ENCODE assay signal across 16 cellular contexts in genomic region chr7:150342119-150342405, GRCh38. TPM values are rescaled to one million over a fixed set of nuclear protein-coding genes. Genes with fewer than 3 reads are reported as not detected.
DNase-seq lines count a peak whose midpoint lies in the region; ATAC-seq and TF ChIP-seq lines count a peak whose summit lies in the region.
"Had no signal": no experiment of that assay in that cellular context is flagged by ENCODE, and none has a peak within 500 bp of the region (broad histone marks: within the 10 kb centered on the region; RNA-seq: fewer than 3 reads in every experiment).

No MANE protein-coding gene starts in this region.

- no peak for TF ChIP-seq POLR2A in body of pancreas (IDR thresholded peaks at IDR 0.05)
- no peak for TF ChIP-seq POLR2A in sigmoid colon (IDR thresholded peaks at IDR 0.05)

- CTCF ChIA-PET in activated CD4-positive, alpha-beta T cell treated with anti-CD3 and anti-CD28 coated beads for 36 hours (lab: Charles Lee), result no interaction called here

- H3K4me1 ChIP-seq in HUES48 (ENCODE audit: control insufficient read depth, insufficient read depth, low read length) (peaks cover 32% of the 10 kb centered on the region), body of pancreas (peaks cover 43% of the 10 kb centered on the region), sigmoid colon (peaks cover 0 to 49% (median 41%) of the 10 kb centered on the region in 4 donors)
- H3K4me1 ChIP-seq: foreskin keratinocyte had no signal

- no peak for DNase-seq in body of pancreas
- no peak for DNase-seq in memory B cell (ENCODE audit: low spot score in 2 of 2)
- DNase-seq in sigmoid colon, result no peak
- DNase-seq in SIG-M5 treated with dmso at 0.1 percent for 504 hours (lab: John Stamatoyannopoulos, UW; ENCODE audit: unreplicated experiment), result no peak
- DNase-seq in activated CD4-positive, alpha-beta T cell treated with anti-CD3 and anti-CD28 coated beads for 36 hours, result no peak
- DNase-seq: activated effector memory CD4-positive, alpha-beta T cell treated with anti-CD3 and anti-CD28 coated beads, Interleukin-2, amount 50 U/mL, for 16 hours; effector memory CD8-positive, alpha-beta T cell; foreskin keratinocyte; NCI-H1417 treated with DMSO at 0.1 percent for 48 hours; NCI-H345; stimulated activated naive CD8-positive, alpha-beta T cell treated with anti-CD3 and anti-CD28 coated beads, Interleukin-15, Interleukin-2, amounts not matched to agents 100 U/mL and 50 U/mL, for 24 hours had no signal

- H3K27me3 ChIP-seq in HUES48 (ENCODE audit: control insufficient read depth, insufficient read depth, low read length), result peaks cover 34% of the 10 kb centered on the region
- no peaks in the 10 kb centered on the region for H3K27me3 ChIP-seq in body of pancreas
- no peaks in the 10 kb centered on the region for H3K27me3 ChIP-seq in sigmoid colon

- H3K27ac Mint-ChIP-seq in memory B cell, result no peak overlapping the region
- H3K27ac Mint-ChIP-seq in activated CD4-positive, alpha-beta T cell treated with anti-CD3 and anti-CD28 coated beads for 36 hours, result no peak overlapping the region
- H3K27ac Mint-ChIP-seq: effector memory CD8-positive, alpha-beta T cell had no signal

- POLR2A ChIA-PET in activated CD4-positive, alpha-beta T cell treated with anti-CD3 and anti-CD28 coated beads for 36 hours (lab: Charles Lee), result no interaction called here

- H3K36me3 ChIP-seq in HUES48 (ENCODE audit: control insufficient read depth, insufficient read depth, low read length) (peaks cover 20% of the 10 kb centered on the region), body of pancreas (replicated peaks in 1 of 2; ENCODE audit: insufficient read depth in 1 of 2, low read depth in 2 of 2) (no peaks in the 10 kb centered on the region), sigmoid colon (peaks cover 0 to 10% (median 4%) of the 10 kb centered on the region in 4 donors)
- H3K36me3 ChIP-seq: cardiac muscle cell had no signal

- no peak overlapping the region for H3K27ac ChIP-seq in HUES48 (ENCODE audit: low read depth, low read length)
- H3K27ac ChIP-seq in body of pancreas, result peak overlapping the region; percentile 39 to 85 (median 62)
- H3K27ac ChIP-seq in sigmoid colon, result peak overlapping the region; percentile 85 to 93 (median 91)
- H3K27ac ChIP-seq: cardiac muscle cell, foreskin keratinocyte, KMS-11 had no signal

- peaks cover 27% of the 10 kb centered on the region for H3K27me3 Mint-ChIP-seq in memory B cell
- peaks cover 24% of the 10 kb centered on the region for H3K27me3 Mint-ChIP-seq in activated CD4-positive, alpha-beta T cell treated with anti-CD3 and anti-CD28 coated beads for 36 hours

- peaks cover 24% of the 10 kb centered on the region for H3K36me3 Mint-ChIP-seq in memory B cell
- peaks cover 7% of the 10 kb centered on the region for H3K36me3 Mint-ChIP-seq in activated CD4-positive, alpha-beta T cell treated with anti-CD3 and anti-CD28 coated beads for 36 hours (ENCODE audit: low read depth)

- peaks cover 4% of the 10 kb centered on the region for H3K9me3 Mint-ChIP-seq in memory B cell
- peaks cover 4% of the 10 kb centered on the region for H3K9me3 Mint-ChIP-seq in activated CD4-positive, alpha-beta T cell treated with anti-CD3 and anti-CD28 coated beads for 36 hours (ENCODE audit: low read depth)
- H3K9me3 Mint-ChIP-seq: effector memory CD8-positive, alpha-beta T cell had no signal

- no peak overlapping the region for H3K9ac ChIP-seq in HUES48 (ENCODE audit: low read depth, low read length)
- H3K9ac ChIP-seq: KMS-11 had no signal

- ATAC-seq in body of pancreas, result no peak
- ATAC-seq in memory B cell (ENCODE audit: low read depth), result no peak
- no peak for ATAC-seq in HG02870 (IDR thresholded peaks at IDR 0.05; ENCODE audit: unreplicated experiment)
- ATAC-seq in activated CD4-positive, alpha-beta T cell treated with anti-CD3 and anti-CD28 coated beads for 36 hours, result no peak
- ATAC-seq in HG03571 (IDR thresholded peaks at IDR 0.05; ENCODE audit: unreplicated experiment), result no peak
- ATAC-seq: effector memory CD8-positive, alpha-beta T cell; foreskin keratinocyte; stimulated activated naive CD8-positive, alpha-beta T cell treated with anti-CD3 and anti-CD28 coated beads, Interleukin-15, Interleukin-2, amounts not matched to agents 100 U/mL and 50 U/mL, for 24 hours had no signal

- intact Hi-C loops in body of pancreas (cut with DNase I) (no loop called here), sigmoid colon (cut with DNase I) (no loop called here)
- intact Hi-C loops in activated CD4-positive, alpha-beta T cell treated with anti-CD3 and anti-CD28 coated beads for 36 hours (cut with DNase I, micrococcal nuclease), result no loop called here

- H3K9me3 ChIP-seq in HUES48 (ENCODE audit: control insufficient read depth, insufficient read depth, low read length), result peaks cover 7% of the 10 kb centered on the region; the same call in 1 of the 2 replicates
- no peaks in the 10 kb centered on the region for H3K9me3 ChIP-seq in body of pancreas
- H3K9me3 ChIP-seq in sigmoid colon, result no peaks in the 10 kb centered on the region

- WGBS in body of pancreas, 2 donors, result 87 to 91% methylated on average over 9 of the region's 9 CpGs
- 76 to 85% methylated on average over 9 of the region's 9 CpGs for WGBS in sigmoid colon, 2 donors

- peak overlapping the region; percentile 11 for H3K4me3 Mint-ChIP-seq in memory B cell
- H3K4me3 Mint-ChIP-seq in activated CD4-positive, alpha-beta T cell treated with anti-CD3 and anti-CD28 coated beads for 36 hours, result no peak overlapping the region

- H3K4me3 ChIP-seq in HUES48 (ENCODE audit: low read depth, low read length) (peak overlapping the region; percentile 55), body of pancreas (no peak overlapping the region), sigmoid colon (peak overlapping the region; percentile 70 to 76 (median 72))

- peaks cover 9% of the 10 kb centered on the region for H3K4me1 Mint-ChIP-seq in memory B cell
- H3K4me1 Mint-ChIP-seq in activated CD4-positive, alpha-beta T cell treated with anti-CD3 and anti-CD28 coated beads for 36 hours, result peaks cover 2% of the 10 kb centered on the region

- TF ChIP-seq CTCF in body of pancreas (IDR thresholded peaks at IDR 0.05) (no peak), sigmoid colon (IDR thresholded peaks at IDR 0.05) (no peak)

- no peak for TF ChIP-seq EP300 in sigmoid colon (IDR thresholded peaks at IDR 0.05)

RNA-seq across cellular contexts. Expression of gene RARRES2, which starts 0.6 kb away (rescaled TPM):
- total RNA-seq in body of pancreas (100 to 1,000 TPM; 245 to 400 TPM), sigmoid colon (100 to 1,000 TPM; 257 to 447 (median 388) TPM)
- 100 to 1,000 TPM in 2 of 3 donors, 10 to 100 TPM in 1; 28.9 to 289 (median 132) TPM for polyA plus RNA-seq in sigmoid colon
- not detected for total RNA-seq in activated CD4-positive, alpha-beta T cell treated with anti-CD3 and anti-CD28 coated beads for 36 hours
- total RNA-seq: foreskin keratinocyte had no signal
- polyA plus RNA-seq: foreskin keratinocyte had no signal

RNA-seq across cellular contexts. Expression of gene ACTR3C, which starts 18.7 kb away (rescaled TPM):
- 10 to 100 TPM; 35.5 to 69.9 TPM for total RNA-seq in body of pancreas
- total RNA-seq in sigmoid colon, result 10 to 100 TPM in 1 of 4 donors, 1 to 10 TPM in 3; 2.9 to 13.3 (median 8.3) TPM
- polyA plus RNA-seq in sigmoid colon, result 10 to 100 TPM in 1 of 3 donors, 1 to 10 TPM in 2; 3.6 to 12.4 (median 5.3) TPM
- 1 to 10 TPM; 3.2 to 4.7 TPM for total RNA-seq in activated CD4-positive, alpha-beta T cell treated with anti-CD3 and anti-CD28 coated beads for 36 hours

RNA-seq across cellular contexts. Expression of gene LRRC61, which starts 18.9 kb away (rescaled TPM):
- total RNA-seq in body of pancreas, result 10 to 100 TPM in 1 of 2 donors, 1 to 10 TPM in 1; 4.9 to 25.2 TPM
- 10 to 100 TPM; 10.3 to 14.0 (median 11.0) TPM for total RNA-seq in sigmoid colon
- 10 to 100 TPM in 2 of 3 donors, 1 to 10 TPM in 1; 4.4 to 18.6 (median 10.8) TPM for polyA plus RNA-seq in sigmoid colon
- 10 to 100 TPM; 13.0 to 17.4 TPM for total RNA-seq in activated CD4-positive, alpha-beta T cell treated with anti-CD3 and anti-CD28 coated beads for 36 hours

RNA-seq across cellular contexts. Expression of gene REPIN1, which starts 26.6 kb away (rescaled TPM):
- total RNA-seq in body of pancreas (100 to 1,000 TPM in 1 of 2 donors, 10 to 100 TPM in 1; 77.0 to 117 TPM), sigmoid colon (10 to 100 TPM; 56.3 to 63.7 (median 57.0) TPM)
- 100 to 1,000 TPM in 1 of 3 donors, 10 to 100 TPM in 2; 50.9 to 131 (median 52.3) TPM for polyA plus RNA-seq in sigmoid colon
- total RNA-seq in activated CD4-positive, alpha-beta T cell treated with anti-CD3 and anti-CD28 coated beads for 36 hours, result 10 to 100 TPM; 48.2 to 55.6 TPM

RNA-seq across cellular contexts. Expression of gene ZNF775, which starts 37.1 kb away (rescaled TPM):
- total RNA-seq in body of pancreas, result 10 to 100 TPM in 1 of 2 donors, 1 to 10 TPM in 1; 6.0 to 10.2 TPM
- 10 to 100 TPM in 1 of 4 donors, 1 to 10 TPM in 3; 6.1 to 10.7 (median 6.9) TPM for total RNA-seq in sigmoid colon
- 1 to 10 TPM; 3.0 to 6.1 (median 5.4) TPM for polyA plus RNA-seq in sigmoid colon
- 1 to 10 TPM; 3.9 to 5.1 TPM for total RNA-seq in activated CD4-positive, alpha-beta T cell treated with anti-CD3 and anti-CD28 coated beads for 36 hours

Comparison
In these comparisons a context has a peak if more than half of its experiments do, and no peak if none do; other contexts are left out.
1. H3K4me3 ChIP-seq: peak in HUES48 (single experiment) and sigmoid colon (4 of 4); none in body of pancreas (0 of 2).
2. RNA of gene RARRES2, which starts 0.6 kb away (total RNA-seq): 257 to 447 TPM in sigmoid colon and 245 to 400 TPM in body of pancreas; not detected in activated CD4-positive, alpha-beta T cell treated with anti-CD3 and anti-CD28 coated beads for 36 hours; every median in the first group is over 100 times any median in the second.